Comparison of ENCODE assay signal across 9 cellular contexts in the genomic region with DNA sequence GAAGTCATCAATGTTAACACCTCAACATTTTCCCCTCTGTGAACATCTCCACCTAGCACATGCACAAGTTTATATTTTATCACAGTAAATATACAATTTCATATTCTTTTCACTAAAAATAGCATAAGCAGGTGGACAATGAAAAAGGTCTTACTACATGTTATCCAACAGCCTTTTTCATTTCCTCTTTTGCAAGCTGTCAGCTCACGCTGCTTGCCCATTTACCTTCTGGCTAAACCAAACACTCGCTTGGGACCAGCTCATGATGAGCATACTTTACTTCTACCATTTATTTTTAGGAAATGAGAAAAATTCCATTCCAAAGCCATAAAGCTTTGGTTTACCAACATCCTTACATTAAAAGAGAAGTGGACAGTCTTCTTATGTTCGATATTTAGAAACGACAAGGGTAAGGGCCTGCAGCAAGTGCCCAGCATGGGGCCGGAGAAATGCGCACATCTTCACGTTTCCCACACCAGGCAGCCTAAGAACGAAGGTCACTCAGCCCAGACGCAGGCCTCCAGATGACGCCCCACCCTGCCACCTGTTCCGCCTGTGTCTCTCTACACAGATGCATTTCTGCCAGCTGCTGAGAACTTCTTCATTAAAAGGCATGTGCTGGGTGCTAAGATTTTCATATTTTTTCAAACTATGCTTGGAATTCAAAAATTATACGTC. TPM values are rescaled to one million over a fixed set of nuclear protein-coding genes. Genes with fewer than 3 reads are reported as not detected.
DNase-seq lines count a peak whose midpoint lies in the region; ATAC-seq and TF ChIP-seq lines count a peak whose summit lies in the region.
"Had no signal": no experiment of that assay in that cellular context is flagged by ENCODE, and none has a peak within 500 bp of the region (broad histone marks: within the 10 kb centered on the region; RNA-seq: fewer than 3 reads in every experiment).

No MANE protein-coding gene starts in this region.

- peaks cover 40% of the 10 kb centered on the region for H3K36me3 ChIP-seq in SJCRH30

- DNase-seq in SJCRH30 (peak; percentile 86), myocyte (ENCODE audit: low read depth) (peak; percentile 90), NCI-H510A treated with DMSO at 0.1 percent for 48 hours (lab: John Stamatoyannopoulos, UW) (no peak), H4 (ENCODE audit: low spot score) (no peak), GM03348 (ENCODE audit: low spot score) (no peak), NCI-H187 treated with DMSO at 0.1 percent for 48 hours (lab: John Stamatoyannopoulos, UW) (no peak)
- DNase-seq: stimulated activated CD4-positive, alpha-beta T cell treated with anti-CD3 and anti-CD28 coated beads, Interleukin-4, amount 100 ng/mL, for 24 hours had no signal

- H3K27me3 ChIP-seq in SJCRH30 = no peaks in the 10 kb centered on the region

- ATAC-seq in GM18505 (IDR thresholded peaks at IDR 0.05; ENCODE audit: unreplicated experiment) = peak; percentile 49
- ATAC-seq in HG02610 (IDR thresholded peaks at IDR 0.05; ENCODE audit: unreplicated experiment) = peak; percentile 30

- peak overlapping the region; percentile 93 for H3K27ac ChIP-seq in SJCRH30

- H3K4me3 ChIP-seq in SJCRH30 = no peak overlapping the region

- peak; percentile 16 for TF ChIP-seq POLR2A in GM18505 (IDR thresholded peaks at IDR 0.05; ENCODE audit: borderline replicate concordance, extremely low read depth, insufficient read depth, insufficient read length)

- no peaks in the 10 kb centered on the region for H3K9me3 ChIP-seq in SJCRH30 (replicated peaks)

- H3K4me1 ChIP-seq in SJCRH30 = peaks cover 41% of the 10 kb centered on the region

RNA-seq across cellular contexts. Expression of a gene that starts 13.9 kb away (rescaled TPM):
- 11.7 and 12.0 TPM in 2 replicates for total RNA-seq in SJCRH30 (2014; rRNA removed; shearing (Covaris generic))
- 14.4 and 15.4 TPM in 2 replicates for total RNA-seq in myocyte
- polyA plus RNA-seq in myocyte (2012) = 13.9 TPM
- 13.7 and 14.9 TPM in 2 replicates for total RNA-seq in H4 (2014; rRNA removed; shearing (Covaris generic))

Comparison
In these comparisons a context has a peak if more than half of its experiments do, and no peak if none do; other contexts are left out.
1. DNase-seq: peak in SJCRH30 (2 of 2) and myocyte (single experiment); none in NCI-H510A treated with DMSO at 0.1 percent for 48 hours (single experiment), H4 (single experiment), GM03348 (single experiment) and NCI-H187 treated with DMSO at 0.1 percent for 48 hours (single experiment).